In the genomic region with DNA sequence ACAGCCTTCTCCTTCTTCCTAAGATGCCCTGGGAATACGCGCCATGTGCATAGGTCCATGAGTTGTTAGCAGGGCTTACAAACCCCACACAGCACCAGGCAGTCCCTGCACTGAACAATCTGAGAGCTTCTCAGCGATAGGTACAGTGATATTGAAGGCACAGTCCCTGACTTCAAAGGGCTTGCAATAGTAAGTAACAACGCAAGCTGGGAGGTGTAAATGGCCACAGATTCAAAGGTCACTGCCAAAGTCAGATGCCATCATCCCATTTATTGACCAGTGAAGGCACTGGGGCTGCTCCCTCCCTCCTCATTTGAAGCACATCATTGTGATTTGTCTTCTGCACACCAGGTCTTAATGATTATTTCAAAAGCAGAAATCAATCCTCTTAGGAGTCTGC, we compare ENCODE assay signal across 11 cellular contexts. TPM values are rescaled to one million over a fixed set of nuclear protein-coding genes. Genes with fewer than 3 reads are reported as not detected.
"Had no signal": no experiment of that assay in that cellular context is flagged by ENCODE, and none has a peak within 500 bp of the region (broad histone marks: within the 10 kb centered on the region; RNA-seq: fewer than 3 reads in every experiment).

No MANE protein-coding gene starts in this region.

- H3K9me3 ChIP-seq: HAP-1 had no signal

- H3K4me3 ChIP-seq: GM23338, HAP-1, K562 had no signal

- ATAC-seq: GM23338, HCT116, K562 had no signal

- H3K27ac ChIP-seq: HL-60 had no signal

- H3K36me3 ChIP-seq: HAP-1 had no signal

- DNase-seq: H7, HFFc6, IMR-90, KG1 had no signal

- H3K4me2 ChIP-seq: GM23338 had no signal

- FAIRE-seq: K562 had no signal

- H3K4me1 ChIP-seq: HAP-1 had no signal

RNA-seq across cellular contexts. Expression of a gene that starts 0.5 kb away (rescaled TPM):
- total RNA-seq: GM23338, H4, H7, HFFc6, HT1080, IMR-90, K562 had no signal
- polyA plus RNA-seq: GM23338, IMR-90, K562 had no signal

RNA-seq across cellular contexts. Expression of a gene that starts 2.1 kb away (rescaled TPM):
- total RNA-seq: GM23338, H4, H7, HFFc6, HT1080, IMR-90, K562 had no signal
- polyA plus RNA-seq: GM23338, IMR-90 had no signal

RNA-seq across cellular contexts. Expression of a gene that starts 16.5 kb away (rescaled TPM):
- total RNA-seq: GM23338, H4, H7, HFFc6, HT1080, IMR-90, K562 had no signal
- polyA plus RNA-seq: GM23338, IMR-90, K562 had no signal

RNA-seq across cellular contexts. Expression of a gene that starts 51.4 kb away (rescaled TPM):
- total RNA-seq: GM23338, H4, H7, HFFc6, HT1080, IMR-90, K562 had no signal
- polyA plus RNA-seq: GM23338, IMR-90, K562 had no signal
